In genomic region chr22:21721195-21721852, GRCh38 we compare ENCODE assay signal across 8 cellular contexts. TPM values are rescaled to one million over a fixed set of nuclear protein-coding genes. Genes with fewer than 3 reads are reported as not detected.
DNase-seq lines count a peak whose midpoint lies in the region; ATAC-seq, FAIRE-seq and TF ChIP-seq lines count a peak whose summit lies in the region.
"Not testable (repeated sequence)": the region's sequence is repeated elsewhere in the genome, so short reads cannot be mapped to it uniquely, and the experiment has no call there.

No MANE protein-coding gene starts in this region.

- intact Hi-C loops in psoas muscle (cut with DNase I) = not testable (repeated sequence)

- not testable (repeated sequence) for TF ChIP-seq POLR2A in A549 (IDR thresholded peaks at IDR 0.05; ENCODE audit: low read length)

- not testable (repeated sequence) for H3K36me3 Mint-ChIP-seq in activated T-helper 17 cell treated with anti-CD3 and anti-CD28 coated beads, Interleukin-2, amount 50 U/mL, for 72 hours (ENCODE audit: low read depth); central memory CD8-positive, alpha-beta T cell (ENCODE audit: insufficient read depth); immature natural killer cell; memory B cell; neural crest cell (ENCODE audit: low read depth)

- H3K27me3 ChIP-seq in psoas muscle (ENCODE audit: insufficient read depth in 3 of 3, low read length in 2 of 3); skeletal muscle tissue (ENCODE audit: control insufficient read depth in 3 of 3, insufficient read depth in 3 of 3, low read length in 3 of 3): not testable (repeated sequence)

- DNase-seq in A549 (ENCODE audit: low read depth in 1 of 2, low spot score in 1 of 2); central memory CD8-positive, alpha-beta T cell (ENCODE audit: low spot score in 2 of 2); immature natural killer cell; memory B cell (ENCODE audit: low spot score in 2 of 2); neural crest cell (ENCODE audit: low read depth, low spot score); psoas muscle: not testable (repeated sequence)

- not testable (repeated sequence) for TF ChIP-seq EP300 in A549 (IDR thresholded peaks at IDR 0.05)

- TF ChIP-seq CTCF in A549 (IDR thresholded peaks at IDR 0.05); neural crest cell (conservative IDR thresholded peaks at IDR 0.05); psoas muscle (IDR thresholded peaks at IDR 0.05): not testable (repeated sequence)

- POLR2A ChIA-PET in A549 (lab: Yijun Ruan, JAX) = not testable (repeated sequence)

- not testable (repeated sequence) for TF ChIP-seq RAD21 in A549 (conservative IDR thresholded peaks at IDR 0.05 in 1 of 2, IDR thresholded peaks at IDR 0.05 in 1 of 2)

- not testable (repeated sequence) for H3K4me3 ChIP-seq in A549; psoas muscle; skeletal muscle tissue (ENCODE audit: low read length in 3 of 3)

- not testable (repeated sequence) for H3K9ac ChIP-seq in skeletal muscle tissue (ENCODE audit: low read depth in 1 of 3, low read length in 3 of 3)

- not testable (repeated sequence) for H3K27me3 Mint-ChIP-seq in activated T-helper 17 cell treated with anti-CD3 and anti-CD28 coated beads, Interleukin-2, amount 50 U/mL, for 72 hours; central memory CD8-positive, alpha-beta T cell; immature natural killer cell (ENCODE audit: low read depth in 3 of 3); memory B cell; neural crest cell (ENCODE audit: low read depth)

- H3K9me3 ChIP-seq in A549; psoas muscle; skeletal muscle tissue (ENCODE audit: control insufficient read depth in 3 of 3, low read length in 3 of 3): not testable (repeated sequence)

- WGBS in A549 (ENCODE audit: missing lambda C conversion rate) = 83% methylated on average over 13 of the region's 15 CpGs
- 45 to 75% (median 45%) methylated on average over 14 to 15 of the region's 15 CpGs for WGBS in psoas muscle, 3 donors

- CTCF ChIA-PET in A549 (lab: Yijun Ruan, JAX) = interaction anchor here (0.7 kb wide), 1 partner anchor 56 kb away, joined by 3 read pairs; no protein-coding TSS in a partner anchor

- not testable (repeated sequence) for H3K4me3 Mint-ChIP-seq in activated T-helper 17 cell treated with anti-CD3 and anti-CD28 coated beads, Interleukin-2, amount 50 U/mL, for 72 hours; central memory CD8-positive, alpha-beta T cell; immature natural killer cell; memory B cell; neural crest cell

- H3K4me1 Mint-ChIP-seq in activated T-helper 17 cell treated with anti-CD3 and anti-CD28 coated beads, Interleukin-2, amount 50 U/mL, for 72 hours; memory B cell; neural crest cell: not testable (repeated sequence)
- H3K4me1 Mint-ChIP-seq in central memory CD8-positive, alpha-beta T cell = peaks cover 20% of the 10 kb centered on the region
- H3K4me1 Mint-ChIP-seq in immature natural killer cell = peaks cover 32% of the 10 kb centered on the region in 2 donors

- H3K4me1 ChIP-seq in A549, psoas muscle: not testable (repeated sequence)
- peaks cover 0 to 15% (median 3%) of the 10 kb centered on the region in 3 donors for H3K4me1 ChIP-seq in skeletal muscle tissue (ENCODE audit: control insufficient read depth in 3 of 3, insufficient read depth in 3 of 3, low read length in 3 of 3)

- not testable (repeated sequence) for H3K27ac ChIP-seq in A549
- H3K27ac ChIP-seq in psoas muscle = peak overlapping the region; percentile 58
- peak overlapping the region; percentile 12 for H3K27ac ChIP-seq in skeletal muscle tissue (ENCODE audit: low read depth, low read length)

- H3K36me3 ChIP-seq in psoas muscle (ENCODE audit: insufficient read depth in 1 of 2, low read depth in 1 of 2); skeletal muscle tissue (ENCODE audit: control insufficient read depth in 3 of 3, insufficient read depth in 3 of 3, low read length in 3 of 3): not testable (repeated sequence)

- FAIRE-seq in A549 (lab: Jason Lieb, UNC) = not testable (repeated sequence)

- not testable (repeated sequence) for H3K4me2 ChIP-seq in A549

- peak overlapping the region; percentile 49 for H3K27ac Mint-ChIP-seq in activated T-helper 17 cell treated with anti-CD3 and anti-CD28 coated beads, Interleukin-2, amount 50 U/mL, for 72 hours
- H3K27ac Mint-ChIP-seq in central memory CD8-positive, alpha-beta T cell (ENCODE audit: low read depth) = peak overlapping the region; percentile 51
- H3K27ac Mint-ChIP-seq in immature natural killer cell = peak overlapping the region in 5 of 6 donors; percentile 47 to 73 (median 63)
- peak overlapping the region; percentile 63 for H3K27ac Mint-ChIP-seq in memory B cell
- H3K27ac Mint-ChIP-seq in neural crest cell (ENCODE audit: unreplicated experiment) = peak overlapping the region; percentile 29

- H3K9me3 Mint-ChIP-seq in activated T-helper 17 cell treated with anti-CD3 and anti-CD28 coated beads, Interleukin-2, amount 50 U/mL, for 72 hours; central memory CD8-positive, alpha-beta T cell; immature natural killer cell; memory B cell; neural crest cell: not testable (repeated sequence)

- ATAC-seq in A549; activated T-helper 17 cell treated with anti-CD3 and anti-CD28 coated beads, Interleukin-2, amount 50 U/mL, for 72 hours (replicated peaks); central memory CD8-positive, alpha-beta T cell (replicated peaks; ENCODE audit: extremely low read depth, poor library complexity, severe bottlenecking); memory B cell (ENCODE audit: low read depth): not testable (repeated sequence)
- ATAC-seq in psoas muscle = peak in 3 of 4 donors; percentile 13 to 45 (median 37)

TF ChIP-seq in A549, 52 proteins besides CTCF, POLR2A, EP300 and RAD21:
- TF ChIP-seq NFE2L2 (conservative IDR thresholded peaks at IDR 0.05; ENCODE audit: low read length) = 0 out of 2 replicates have a peak, but pooled peaks have one; percentile 10
TF ChIP-seq in A549: peak in this region for 1; not testable (repeated sequence) for 51.

RNA-seq across cellular contexts. Expression of gene YPEL1, which starts 14.3 kb away (rescaled TPM):
- polyA plus RNA-seq in A549 (2011; rRNA removed) = 0.59 and 0.65 TPM in 2 replicates
- polyA plus RNA-seq in A549 (2012; cell fraction: cytosol; rRNA removed) = 0.19 and 0.28 TPM in 2 replicates
- polyA plus RNA-seq in A549 (2012; cell fraction: nucleus; rRNA removed) = 0.35 and 0.42 TPM in 2 replicates
- 0.07 to 0.36 TPM (median 0.22 TPM) in 3 replicates for polyA plus RNA-seq in A549 (2017; fragmentation: RNase III; extraction: RNeasy Plus Mini Kit Qiagen cat#74134 plus additional on column Dnase treatment)
- polyA minus RNA-seq in A549 (2011; rRNA and poly(A)+ RNA removed) = 0.29 and 0.62 TPM in 2 replicates
- total RNA-seq in activated T-helper 17 cell treated with anti-CD3 and anti-CD28 coated beads, Interleukin-2, amount 50 U/mL, for 72 hours = 1 to 10 TPM in 1 of 2 donors, under 1 TPM in 1; 0.91 to 4.6 TPM
- 100 to 1,000 TPM in 2 of 3 donors, 10 to 100 TPM in 1; 72.9 to 100 (median 100) TPM for polyA plus RNA-seq in immature natural killer cell
- 19.5 and 20.9 TPM in 2 replicates for total RNA-seq in neural crest cell
- 10 to 100 TPM in 2 of 4 donors, 1 to 10 TPM in 2; 2.9 to 21.9 (median 10.3) TPM for total RNA-seq in psoas muscle
- 1 to 10 TPM in 2 of 3 donors, under 1 TPM in 1; 0.72 to 4.6 (median 3.8) TPM for polyA plus RNA-seq in psoas muscle
- 20.4 TPM for total RNA-seq in skeletal muscle tissue

RNA-seq across cellular contexts. Expression of gene PPIL2, which starts 55.5 kb away (rescaled TPM):
- polyA plus RNA-seq in A549 (2011; rRNA removed) = 38.7 and 39.0 TPM in 2 replicates
- 37.6 and 38.7 TPM in 2 replicates for polyA plus RNA-seq in A549 (2012; cell fraction: cytosol; rRNA removed)
- polyA plus RNA-seq in A549 (2012; cell fraction: nucleus; rRNA removed) = 118 and 125 TPM in 2 replicates
- polyA plus RNA-seq in A549 (2017; fragmentation: RNase III; extraction: RNeasy Plus Mini Kit Qiagen cat#74134 plus additional on column Dnase treatment) = 30.8 to 34.0 TPM (median 31.4 TPM) in 3 replicates
- polyA minus RNA-seq in A549 (2011; rRNA and poly(A)+ RNA removed) = 31.0 and 31.8 TPM in 2 replicates
- 10 to 100 TPM; 37.0 to 50.0 TPM for total RNA-seq in activated T-helper 17 cell treated with anti-CD3 and anti-CD28 coated beads, Interleukin-2, amount 50 U/mL, for 72 hours
- 10 to 100 TPM; 13.9 to 54.6 (median 14.5) TPM for polyA plus RNA-seq in immature natural killer cell
- 39.7 and 41.9 TPM in 2 replicates for total RNA-seq in neural crest cell
- total RNA-seq in psoas muscle = 10 to 100 TPM; 19.3 to 31.6 (median 21.6) TPM
- 10 to 100 TPM; 15.6 to 24.7 (median 17.4) TPM for polyA plus RNA-seq in psoas muscle
- 17.7 TPM for total RNA-seq in skeletal muscle tissue
